9 cellular contexts compared by ENCODE assay signal in genomic region chr11:34266090-34266912, GRCh38.
DNase-seq lines count a peak whose midpoint lies in the region; ATAC-seq and TF ChIP-seq lines count a peak whose summit lies in the region.
"Had no signal": no experiment of that assay in that cellular context is flagged by ENCODE, and none has a peak within 500 bp of the region (broad histone marks: within the 10 kb centered on the region; RNA-seq: fewer than 3 reads in every experiment).

No MANE protein-coding gene starts in this region.

- H3K9me2 ChIP-seq in GM23338 (ENCODE audit: insufficient read depth) (no peaks in the 10 kb centered on the region), SK-N-SH (no peaks in the 10 kb centered on the region)

- H3K36me3 ChIP-seq in GM23338 (ENCODE audit: insufficient read depth), result no peaks in the 10 kb centered on the region
- no peaks in the 10 kb centered on the region for H3K36me3 ChIP-seq in SK-N-SH (replicated peaks in 1 of 2; ENCODE audit: control insufficient read depth in 1 of 2, insufficient read depth in 2 of 2, low read length in 1 of 2)
- H3K36me3 ChIP-seq in HAP-1 (replicated peaks), result no peaks in the 10 kb centered on the region
- H3K36me3 ChIP-seq: prostate gland had no signal

- peak overlapping the region; percentile 34; the same call in 1 of the 2 replicates for H3K27ac Mint-ChIP-seq in GM23338
- peak overlapping the region in 2 of 7 donors; percentile 27 to 54 for H3K27ac Mint-ChIP-seq in CD14-positive monocyte

- H3K27ac ChIP-seq in GM23338 (ENCODE audit: low read depth) (no peak overlapping the region), SK-N-SH (ENCODE audit: low read depth in 2 of 2, low read length in 1 of 2) (peak overlapping the region; percentile 5 to 64)

- TF ChIP-seq CTCF in GM23338 (conservative IDR thresholded peaks at IDR 0.05; ENCODE audit: low read depth in 2 of 2), result no peak
- TF ChIP-seq CTCF in SK-N-SH (IDR thresholded peaks at IDR 0.05), result no peak
- no peak for TF ChIP-seq CTCF in foreskin fibroblast (IDR thresholded peaks at IDR 0.05; ENCODE audit: low read depth, low read length)
- TF ChIP-seq CTCF in CD14-positive monocyte (IDR thresholded peaks at IDR 0.05), result no peak

- H3K4me3 Mint-ChIP-seq in GM23338 (no peak overlapping the region), CD14-positive monocyte (peak overlapping the region in 1 of 2 donors; percentile 53)

- POLR2A ChIA-PET in SK-N-SH (lab: Yijun Ruan, JAX), result no interaction called here

- H3K4me2 ChIP-seq in GM23338 (peak overlapping the region; percentile 43; the same call in 1 of the 2 replicates), SK-N-SH (peak overlapping the region; percentile 41; the same call in 1 of the 2 replicates)

- WGBS in SK-N-SH (ENCODE audit: low lambda C conversion rate), result 38% methylated on average over 11 of the region's 11 CpGs

- TF ChIP-seq RAD21 in SK-N-SH (IDR thresholded peaks at IDR 0.05; ENCODE audit: low read length), result peak; percentile 3; the same call in 1 of the 2 replicates

- H4K20me1 ChIP-seq in GM23338 (replicated peaks; ENCODE audit: insufficient read depth) (no peaks in the 10 kb centered on the region), SK-N-SH (ENCODE audit: insufficient read depth) (0 out of 2 replicates have a peak, but pooled peaks cover 13% of the 10 kb centered on the region)

- H3K9me3 Mint-ChIP-seq in GM23338 (no peaks in the 10 kb centered on the region), CD14-positive monocyte (no peaks in the 10 kb centered on the region)

- H3K27me3 Mint-ChIP-seq in GM23338 (ENCODE audit: insufficient read depth, low read depth, poor library complexity) (peaks cover 15% of the 10 kb centered on the region), CD14-positive monocyte (ENCODE audit: low read depth in 3 of 3) (peaks cover 11 to 18% (median 12%) of the 10 kb centered on the region in 3 donors)

- H3K4me3 ChIP-seq in GM23338 (no peak overlapping the region), SK-N-SH (ENCODE audit: low read depth in 2 of 2, low read length in 1 of 2) (no peak overlapping the region), foreskin fibroblast (ENCODE audit: low read depth in 1 of 2, low read length in 2 of 2) (no peak overlapping the region), HAP-1 (no peak overlapping the region)
- H3K4me3 ChIP-seq: prostate gland had no signal

- H3F3A ChIP-seq in GM23338 (replicated peaks; ENCODE audit: low read depth) (no peaks in the 10 kb centered on the region), SK-N-SH (replicated peaks; ENCODE audit: insufficient read depth) (peaks cover 12% of the 10 kb centered on the region)

- CTCF ChIA-PET in SK-N-SH (lab: Yijun Ruan, JAX), result interaction anchor here (1.2 to 1.5 kb wide), 2 partner anchors 15 to 18 kb away, joined by 3 to 5 read pairs; no protein-coding TSS in a partner anchor

- DNase-seq in GM23338 (ENCODE audit: low spot score) (no peak), SK-N-SH (no peak), foreskin fibroblast (peak; percentile 80 to 94), sciatic nerve (ENCODE audit: low spot score) (peak; percentile 78), HAP-1 (ENCODE audit: low spot score in 2 of 2) (no peak), NCI-H2196 treated with DMSO at 0.1 percent for 48 hours (lab: John Stamatoyannopoulos, UW; ENCODE audit: unreplicated experiment) (no peak), CD14-positive monocyte (ENCODE audit: low spot score) (no peak)
- DNase-seq in activated CD4-positive, CD25-positive, alpha-beta regulatory T cell (lab: John Stamatoyannopoulos, UW), result no peak

- peaks cover 7% of the 10 kb centered on the region; the same call in 1 of the 2 replicates for H3K79me2 ChIP-seq in GM23338 (replicated peaks; ENCODE audit: insufficient read depth)
- no peaks in the 10 kb centered on the region for H3K79me2 ChIP-seq in SK-N-SH (ENCODE audit: insufficient read depth)

- peaks cover 8% of the 10 kb centered on the region; the same call in 1 of the 2 replicates for H3K4me1 ChIP-seq in GM23338 (ENCODE audit: insufficient read depth)
- peaks cover 53 to 57% of the 10 kb centered on the region in 2 experiments for H3K4me1 ChIP-seq in SK-N-SH (ENCODE audit: control insufficient read depth in 1 of 2, insufficient read depth in 2 of 2, low read depth in 1 of 2, low read length in 1 of 2)
- H3K4me1 ChIP-seq in HAP-1, result no peaks in the 10 kb centered on the region
- H3K4me1 ChIP-seq: prostate gland had no signal

- H3K27me3 ChIP-seq in GM23338 (ENCODE audit: insufficient read depth) (no peaks in the 10 kb centered on the region), SK-N-SH (ENCODE audit: insufficient read depth) (no peaks in the 10 kb centered on the region), HAP-1 (ENCODE audit: low read depth) (no peaks in the 10 kb centered on the region)

- in situ Hi-C loops in HAP-1 (cut with MboI; ENCODE audit: low sequenced_read_pairs), result no loop called here

- H3K4me1 Mint-ChIP-seq in GM23338 (peaks cover 43% of the 10 kb centered on the region), CD14-positive monocyte (peaks cover 41% of the 10 kb centered on the region)

- no peaks in the 10 kb centered on the region for H3K36me3 Mint-ChIP-seq in GM23338 (ENCODE audit: low read depth)
- H3K36me3 Mint-ChIP-seq in CD14-positive monocyte, result no peaks in the 10 kb centered on the region

- ATAC-seq in GM23338 (no peak), sciatic nerve (peak; percentile 83)

- H2AFZ ChIP-seq in GM23338 (no peak overlapping the region), SK-N-SH (ENCODE audit: low read depth) (no peak overlapping the region)

- intact Hi-C loops in sciatic nerve (cut with DNase I), result no loop called here
- intact Hi-C loops in CD14-positive monocyte (cut with micrococcal nuclease), result no loop called here

- peak in 1 of 2 experiments; percentile 82; a peak in 2 of 4 replicates for TF ChIP-seq EP300 in SK-N-SH (IDR thresholded peaks at IDR 0.05; ENCODE audit: borderline replicate concordance in 1 of 2, low read depth in 1 of 2, low read length in 1 of 2)

- H3K9ac ChIP-seq in SK-N-SH, result no peak overlapping the region

- no peaks in the 10 kb centered on the region for H3K9me3 ChIP-seq in SK-N-SH
- H3K9me3 ChIP-seq in HAP-1, result no peaks in the 10 kb centered on the region
- H3K9me3 ChIP-seq: prostate gland had no signal

TF ChIP-seq in GM23338, 12 proteins besides CTCF, POLR2A, EP300 and RAD21:
- TF ChIP-seq STAT1 (IDR thresholded peaks at IDR 0.05; ENCODE audit: unreplicated experiment) (no peak), NANOG (IDR thresholded peaks at IDR 0.05; ENCODE audit: borderline replicate concordance) (no peak), POLR2AphosphoS5 (IDR thresholded peaks at IDR 0.05; ENCODE audit: low read depth) (no peak), EZH2 (IDR thresholded peaks at IDR 0.05; ENCODE audit: low read depth, unreplicated experiment) (no peak), ZNF331 (CRISPR knock-in tag; IDR thresholded peaks at IDR 0.05; ENCODE audit: low read depth) (no peak), EZH2phosphoT487 (IDR thresholded peaks at IDR 0.05; ENCODE audit: unreplicated experiment) (no peak)
- TF ChIP-seq, protein P1, sequence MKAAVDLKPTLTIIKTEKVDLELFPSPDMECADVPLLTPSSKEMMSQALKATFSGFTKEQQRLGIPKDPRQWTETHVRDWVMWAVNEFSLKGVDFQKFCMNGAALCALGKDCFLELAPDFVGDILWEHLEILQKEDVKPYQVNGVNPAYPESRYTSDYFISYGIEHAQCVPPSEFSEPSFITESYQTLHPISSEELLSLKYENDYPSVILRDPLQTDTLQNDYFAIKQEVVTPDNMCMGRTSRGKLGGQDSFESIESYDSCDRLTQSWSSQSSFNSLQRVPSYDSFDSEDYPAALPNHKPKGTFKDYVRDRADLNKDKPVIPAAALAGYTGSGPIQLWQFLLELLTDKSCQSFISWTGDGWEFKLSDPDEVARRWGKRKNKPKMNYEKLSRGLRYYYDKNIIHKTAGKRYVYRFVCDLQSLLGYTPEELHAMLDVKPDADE (IDR thresholded peaks at IDR 0.05), result no peak

TF ChIP-seq in SK-N-SH, 30 proteins besides CTCF, POLR2A, EP300 and RAD21 (continues in another document):
- TF ChIP-seq TAF1 (IDR thresholded peaks at IDR 0.05; ENCODE audit: borderline replicate concordance, low read depth, low read length), result 0 out of 2 replicates have a peak, but pooled peaks have one; percentile 25
- peak; percentile 85 for TF ChIP-seq PBX3 (IDR thresholded peaks at IDR 0.05)
- 0 out of 2 replicates have a peak, but pooled peaks have one; percentile 55 for TF ChIP-seq TEAD4 (IDR thresholded peaks at IDR 0.05; ENCODE audit: borderline replicate concordance, insufficient read depth)
- TF ChIP-seq, protein P2, sequence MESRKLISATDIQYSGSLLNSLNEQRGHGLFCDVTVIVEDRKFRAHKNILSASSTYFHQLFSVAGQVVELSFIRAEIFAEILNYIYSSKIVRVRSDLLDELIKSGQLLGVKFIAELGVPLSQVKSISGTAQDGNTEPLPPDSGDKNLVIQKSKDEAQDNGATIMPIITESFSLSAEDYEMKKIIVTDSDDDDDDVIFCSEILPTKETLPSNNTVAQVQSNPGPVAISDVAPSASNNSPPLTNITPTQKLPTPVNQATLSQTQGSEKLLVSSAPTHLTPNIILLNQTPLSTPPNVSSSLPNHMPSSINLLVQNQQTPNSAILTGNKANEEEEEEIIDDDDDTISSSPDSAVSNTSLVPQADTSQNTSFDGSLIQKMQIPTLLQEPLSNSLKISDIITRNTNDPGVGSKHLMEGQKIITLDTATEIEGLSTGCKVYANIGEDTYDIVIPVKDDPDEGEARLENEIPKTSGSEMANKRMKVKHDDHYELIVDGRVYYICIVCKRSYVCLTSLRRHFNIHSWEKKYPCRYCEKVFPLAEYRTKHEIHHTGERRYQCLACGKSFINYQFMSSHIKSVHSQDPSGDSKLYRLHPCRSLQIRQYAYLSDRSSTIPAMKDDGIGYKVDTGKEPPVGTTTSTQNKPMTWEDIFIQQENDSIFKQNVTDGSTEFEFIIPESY (IDR thresholded peaks at IDR 0.05; ENCODE audit: borderline replicate concordance, low read depth), result 0 out of 2 replicates have a peak, but pooled peaks have one; percentile 52
- peak; percentile 66; the same call in 1 of the 2 replicates for TF ChIP-seq POLR2AphosphoS5 (IDR thresholded peaks at IDR 0.05; ENCODE audit: low read depth, low read length)
- no peak for TF ChIP-seq RFX5 (IDR thresholded peaks at IDR 0.05; ENCODE audit: low read length)
- peak; percentile 71 for TF ChIP-seq NFIC (IDR thresholded peaks at IDR 0.05; ENCODE audit: borderline replicate concordance)
- TF ChIP-seq JUND (IDR thresholded peaks at IDR 0.05), result peak; percentile 84
- no peak for TF ChIP-seq GABPA (IDR thresholded peaks at IDR 0.05; ENCODE audit: low read depth)

Comparison
In these comparisons a context has a peak if more than half of its experiments do, and no peak if none do; other contexts are left out.
1. DNase-seq: peak in foreskin fibroblast (2 of 2) and sciatic nerve (single experiment); none in GM23338 (single experiment), SK-N-SH (single experiment), activated CD4-positive, CD25-positive, alpha-beta regulatory T cell (0 of 4), HAP-1 (0 of 2), NCI-H2196 treated with DMSO at 0.1 percent for 48 hours (single experiment) and CD14-positive monocyte (single experiment).